ENCODE assay signal across 19 cellular contexts in genomic region chr22:39933741-39934140, GRCh38. TPM values are rescaled to one million over a fixed set of nuclear protein-coding genes. Genes with fewer than 3 reads are reported as not detected.
DNase-seq lines count a peak whose midpoint lies in the region; ATAC-seq lines count a peak whose summit lies in the region.
"Had no signal": no experiment of that assay in that cellular context is flagged by ENCODE, and none has a peak within 500 bp of the region (broad histone marks: within the 10 kb centered on the region; RNA-seq: fewer than 3 reads in every experiment).

No MANE protein-coding gene starts in this region.

- H3K9me3 Mint-ChIP-seq in activated naive CD4-positive, alpha-beta T cell treated with anti-CD3 and anti-CD28 coated beads for 36 hours, result no peaks in the 10 kb centered on the region
- H3K9me3 Mint-ChIP-seq in activated CD4-positive, alpha-beta memory T cell treated with anti-CD3 and anti-CD28 coated beads, Interleukin-2, amount 10 ng/mL, durations not matched to agents 7 days and 5 days, result no peaks in the 10 kb centered on the region
- H3K9me3 Mint-ChIP-seq in memory B cell, result no peaks in the 10 kb centered on the region
- H3K9me3 Mint-ChIP-seq: brain had no signal

- no peaks in the 10 kb centered on the region for H3K9me3 ChIP-seq in thymus (ENCODE audit: control insufficient read depth)

- H3K4me1 Mint-ChIP-seq in activated naive CD4-positive, alpha-beta T cell treated with anti-CD3 and anti-CD28 coated beads for 36 hours (ENCODE audit: low read depth), result peaks cover 55% of the 10 kb centered on the region
- H3K4me1 Mint-ChIP-seq in activated CD4-positive, alpha-beta memory T cell treated with anti-CD3 and anti-CD28 coated beads, Interleukin-2, amount 10 ng/mL, durations not matched to agents 7 days and 5 days, result peaks cover 63% of the 10 kb centered on the region
- H3K4me1 Mint-ChIP-seq in memory B cell, result peaks cover 25% of the 10 kb centered on the region

- peak; percentile 36 for DNase-seq in activated naive CD4-positive, alpha-beta T cell treated with anti-CD3 and anti-CD28 coated beads for 36 hours
- DNase-seq in activated naive CD4-positive, alpha-beta T cell (lab: John Stamatoyannopoulos, UW), result no peak
- no peak for DNase-seq in activated CD4-positive, alpha-beta memory T cell treated with anti-CD3 and anti-CD28 coated beads, Interleukin-2, amount 10 ng/mL, durations not matched to agents 7 days and 5 days
- DNase-seq in memory B cell (ENCODE audit: low spot score in 2 of 2), result no peak
- DNase-seq in hepatic stellate cell (ENCODE audit: low spot score), result no peak
- no peak for DNase-seq in DMS53 (lab: John Stamatoyannopoulos, UW)
- DNase-seq: activated CD4-positive, alpha-beta T cell treated with anti-CD3 and anti-CD28 coated beads for 48 hours; activated gamma-delta T cell; dermis blood vessel endothelial cell; erythroblast; NCI-H2081 treated with DMSO at 0.1 percent for 48 hours; NCI-H510A treated with DMSO at 0.1 percent for 48 hours; SHP77 treated with DMSO at 0.1 percent for 48 hours; T1000 had no signal

- CTCF ChIA-PET in activated naive CD4-positive, alpha-beta T cell treated with anti-CD3 and anti-CD28 coated beads for 36 hours (lab: Charles Lee), result interaction anchor here (0.5 to 3.5 kb wide), 13 partner anchors 9 to 91 kb away, joined by 3 to 23 read pairs (median 7); no protein-coding TSS in a partner anchor
- CTCF ChIA-PET in activated CD4-positive, alpha-beta memory T cell treated with anti-CD3 and anti-CD28 coated beads, Interleukin-2, amount 10 ng/mL, durations not matched to agents 7 days and 5 days (lab: Charles Lee), result interaction anchor here (0.5 to 4.2 kb wide), 15 partner anchors 8 to 437 kb away, joined by 3 to 62 read pairs (median 5); no protein-coding TSS in a partner anchor

- no peaks in the 10 kb centered on the region for H3K36me3 Mint-ChIP-seq in activated naive CD4-positive, alpha-beta T cell treated with anti-CD3 and anti-CD28 coated beads for 36 hours (ENCODE audit: low read depth)
- H3K36me3 Mint-ChIP-seq in activated CD4-positive, alpha-beta memory T cell treated with anti-CD3 and anti-CD28 coated beads, Interleukin-2, amount 10 ng/mL, durations not matched to agents 7 days and 5 days (ENCODE audit: low read depth), result peaks cover 48% of the 10 kb centered on the region
- no peaks in the 10 kb centered on the region for H3K36me3 Mint-ChIP-seq in memory B cell
- H3K36me3 Mint-ChIP-seq: brain had no signal

- H3K36me3 ChIP-seq in thymus (ENCODE audit: control insufficient read depth, insufficient read depth), result peaks cover 16% of the 10 kb centered on the region

- H3K4me1 ChIP-seq in thymus (ENCODE audit: control insufficient read depth, insufficient read depth, low read length), result peaks cover 45% of the 10 kb centered on the region

- intact Hi-C loops in activated naive CD4-positive, alpha-beta T cell treated with anti-CD3 and anti-CD28 coated beads for 36 hours (cut with micrococcal nuclease), result loop anchor here (2.0 to 5.0 kb wide), 2 partner anchors 13 to 244 kb away; partner anchors contain the start of gene TNRC6B

- H3K27me3 ChIP-seq in thymus (ENCODE audit: control insufficient read depth, insufficient read depth), result no peaks in the 10 kb centered on the region

- peak overlapping the region; percentile 44 for H3K4me3 ChIP-seq in thymus (ENCODE audit: low read length)
- H3K4me3 ChIP-seq: lung had no signal

- peak overlapping the region; percentile 86 for H3K27ac ChIP-seq in thymus (ENCODE audit: low read depth)

- peak; percentile 76 for ATAC-seq in memory B cell (ENCODE audit: low read depth)
- no peak for ATAC-seq in GM21381 (IDR thresholded peaks at IDR 0.05; ENCODE audit: unreplicated experiment)

- H3K4me3 Mint-ChIP-seq in activated naive CD4-positive, alpha-beta T cell treated with anti-CD3 and anti-CD28 coated beads for 36 hours, result peak overlapping the region; percentile 78
- H3K4me3 Mint-ChIP-seq in activated CD4-positive, alpha-beta memory T cell treated with anti-CD3 and anti-CD28 coated beads, Interleukin-2, amount 10 ng/mL, durations not matched to agents 7 days and 5 days, result peak overlapping the region; percentile 42
- H3K4me3 Mint-ChIP-seq in memory B cell, result peak overlapping the region; percentile 21

- POLR2A ChIA-PET in activated CD4-positive, alpha-beta memory T cell treated with anti-CD3 and anti-CD28 coated beads, Interleukin-2, amount 10 ng/mL, durations not matched to agents 7 days and 5 days (lab: Charles Lee), result interaction anchor here (1.0 to 7.6 kb wide), 11 partner anchors 9 to 413 kb away, joined by 3 to 84 read pairs (median 7); partner anchors contain the start of gene ATF4

- H3K27ac Mint-ChIP-seq in activated naive CD4-positive, alpha-beta T cell treated with anti-CD3 and anti-CD28 coated beads for 36 hours, result no peak overlapping the region
- peak overlapping the region; percentile 73 for H3K27ac Mint-ChIP-seq in activated CD4-positive, alpha-beta memory T cell treated with anti-CD3 and anti-CD28 coated beads, Interleukin-2, amount 10 ng/mL, durations not matched to agents 7 days and 5 days
- peak overlapping the region; percentile 70 for H3K27ac Mint-ChIP-seq in memory B cell
- H3K27ac Mint-ChIP-seq: brain had no signal

- no peaks in the 10 kb centered on the region for H3K27me3 Mint-ChIP-seq in activated naive CD4-positive, alpha-beta T cell treated with anti-CD3 and anti-CD28 coated beads for 36 hours (ENCODE audit: low read depth)
- no peaks in the 10 kb centered on the region for H3K27me3 Mint-ChIP-seq in activated CD4-positive, alpha-beta memory T cell treated with anti-CD3 and anti-CD28 coated beads, Interleukin-2, amount 10 ng/mL, durations not matched to agents 7 days and 5 days
- no peaks in the 10 kb centered on the region for H3K27me3 Mint-ChIP-seq in memory B cell

- 75% methylated on average over 8 of the region's 8 CpGs for WGBS in thymus

RNA-seq across cellular contexts. Expression of gene TMA7B, which starts 26.5 kb away (rescaled TPM):
- total RNA-seq in activated naive CD4-positive, alpha-beta T cell treated with anti-CD3 and anti-CD28 coated beads for 36 hours, result 1 to 10 TPM; 1.1 to 1.5 TPM
- 1 to 10 TPM; 3.7 to 4.3 TPM for total RNA-seq in activated CD4-positive, alpha-beta memory T cell treated with anti-CD3 and anti-CD28 coated beads, Interleukin-2, amount 10 ng/mL, durations not matched to agents 7 days and 5 days
- polyA plus RNA-seq in thymus, result 3.3 TPM
- total RNA-seq: dermis blood vessel endothelial cell had no signal
- polyA plus RNA-seq: neural cell had no signal

RNA-seq across cellular contexts. Expression of gene GRAP2, which starts 32.9 kb away (rescaled TPM):
- 10 to 100 TPM; 25.5 to 29.4 TPM for total RNA-seq in activated naive CD4-positive, alpha-beta T cell treated with anti-CD3 and anti-CD28 coated beads for 36 hours
- total RNA-seq in activated CD4-positive, alpha-beta memory T cell treated with anti-CD3 and anti-CD28 coated beads, Interleukin-2, amount 10 ng/mL, durations not matched to agents 7 days and 5 days, result 100 to 1,000 TPM; 108 to 111 TPM
- polyA plus RNA-seq in thymus, result 51.5 TPM
- total RNA-seq: dermis blood vessel endothelial cell had no signal

RNA-seq across cellular contexts. Expression of gene ENTHD1, which starts 40.2 kb away (rescaled TPM):
- under 1 TPM; 0.64 to 0.81 TPM for total RNA-seq in activated naive CD4-positive, alpha-beta T cell treated with anti-CD3 and anti-CD28 coated beads for 36 hours
- under 1 TPM in 1 of 2 experiments, not detected in 1; 0.13 TPM for total RNA-seq in activated CD4-positive, alpha-beta memory T cell treated with anti-CD3 and anti-CD28 coated beads, Interleukin-2, amount 10 ng/mL, durations not matched to agents 7 days and 5 days
- 1.2 TPM for polyA plus RNA-seq in thymus
- total RNA-seq: dermis blood vessel endothelial cell had no signal
- polyA plus RNA-seq: neural cell had no signal

Comparison
In these comparisons a context has a peak if more than half of its experiments do, and no peak if none do; other contexts are left out.
1. H3K4me3 Mint-ChIP-seq: peak in every context shown above with its lines; median percentile 78 in activated naive CD4-positive, alpha-beta T cell treated with anti-CD3 and anti-CD28 coated beads for 36 hours; 42 in activated CD4-positive, alpha-beta memory T cell treated with anti-CD3 and anti-CD28 coated beads, Interleukin-2, amount 10 ng/mL, durations not matched to agents 7 days and 5 days; 21 in memory B cell.